ENCODE assay signal across 19 cellular contexts in genomic region chr20:47365023-47365764, GRCh38. TPM values are rescaled to one million over a fixed set of nuclear protein-coding genes. Genes with fewer than 3 reads are reported as not detected.
DNase-seq lines count a peak whose midpoint lies in the region; ATAC-seq lines count a peak whose summit lies in the region.
"Had no signal": no experiment of that assay in that cellular context is flagged by ENCODE, and none has a peak within 500 bp of the region (broad histone marks: within the 10 kb centered on the region; RNA-seq: fewer than 3 reads in every experiment).

No MANE protein-coding gene starts in this region.

- H3K36me3 Mint-ChIP-seq in activated naive CD8-positive, alpha-beta T cell treated with anti-CD3 and anti-CD28 coated beads, Interleukin-2, amount 10 ng/mL, durations not matched to agents 7 days and 5 days: no peaks in the 10 kb centered on the region
- no peaks in the 10 kb centered on the region for H3K36me3 Mint-ChIP-seq in activated naive CD8-positive, alpha-beta T cell treated with anti-CD3 and anti-CD28 coated beads for 36 hours
- H3K36me3 Mint-ChIP-seq in T-cell: no peaks in the 10 kb centered on the region
- H3K36me3 Mint-ChIP-seq: memory B cell had no signal

- no peak overlapping the region for H3K4ac ChIP-seq in mesenchymal stem cell (ENCODE audit: low read depth in 1 of 2, low read length in 2 of 2)

- H3K9me3 ChIP-seq in mesenchymal stem cell (ENCODE audit: control insufficient read depth, low read length): no peaks in the 10 kb centered on the region
- H3K9me3 ChIP-seq: adrenal gland, heart left ventricle, neutrophil, SJSA1 had no signal

- H3K4me3 Mint-ChIP-seq in activated naive CD8-positive, alpha-beta T cell treated with anti-CD3 and anti-CD28 coated beads, Interleukin-2, amount 10 ng/mL, durations not matched to agents 7 days and 5 days: peak overlapping the region; percentile 67
- no peak overlapping the region for H3K4me3 Mint-ChIP-seq in activated naive CD8-positive, alpha-beta T cell treated with anti-CD3 and anti-CD28 coated beads for 36 hours
- peak overlapping the region in 1 of 3 donors; percentile 42 for H3K4me3 Mint-ChIP-seq in T-cell
- H3K4me3 Mint-ChIP-seq: activated CD4-positive, alpha-beta T cell treated with anti-CD3 and anti-CD28 coated beads, Interleukin-2, amount 10 ng/mL, durations not matched to agents 24 days and 14 days; activated T-cell treated with anti-CD3 and anti-CD28 coated beads, Interleukin-2, amount 50 U/mL, for 24 hours; memory B cell; stimulated activated naive CD8-positive, alpha-beta T cell treated with anti-CD3 and anti-CD28 coated beads, Interleukin-15, amount 100 ng/mL, for 72 hours had no signal

- H3K4me3 ChIP-seq in mesenchymal stem cell (ENCODE audit: insufficient read depth in 1 of 2, low read depth in 1 of 2, low read length in 2 of 2): no peak overlapping the region
- H3K4me3 ChIP-seq: adrenal gland, heart left ventricle, SJSA1 had no signal

- CTCF ChIA-PET in T-cell (lab: Charles Lee): interaction anchor here in 1 of 2 donors (0.6 kb wide), 1 partner anchor 31 kb away, joined by 5 read pairs; no protein-coding TSS in a partner anchor

- H2BK120ac ChIP-seq in mesenchymal stem cell (ENCODE audit: low read depth, low read length): no peak overlapping the region

- H2BK12ac ChIP-seq in mesenchymal stem cell (ENCODE audit: low read length in 2 of 2): no peak overlapping the region

- H3K18ac ChIP-seq in mesenchymal stem cell (ENCODE audit: low read depth in 1 of 2, low read length in 2 of 2): peak overlapping the region; percentile 3 to 14

- DNase-seq in activated naive CD8-positive, alpha-beta T cell treated with anti-CD3 and anti-CD28 coated beads, Interleukin-2, amount 10 ng/mL, durations not matched to agents 7 days and 5 days: no peak
- DNase-seq in activated naive CD8-positive, alpha-beta T cell treated with anti-CD3 and anti-CD28 coated beads for 36 hours: no peak
- DNase-seq in T-cell (no peak), mesenchymal stem cell (no peak), NCI-H748 (lab: John Stamatoyannopoulos, UW; ENCODE audit: unreplicated experiment) (no peak), left cardiac atrium (no peak), DMS53 (lab: John Stamatoyannopoulos, UW) (no peak)
- no peak for DNase-seq in activated T-cell treated with anti-CD3 and anti-CD28 coated beads, Interleukin-2, amount 50 U/mL, for 48 hours
- DNase-seq: activated CD4-positive, alpha-beta T cell treated with anti-CD3 and anti-CD28 coated beads, Interleukin-2, amount 10 ng/mL, durations not matched to agents 24 days and 14 days; activated T-cell treated with anti-CD3 and anti-CD28 coated beads, Interleukin-2, amount 50 U/mL, for 24 hours; adrenal gland; caudate nucleus; heart left ventricle; NCI-H1694 treated with DMSO at 0.1 percent for 48 hours; NCI-H345; stimulated activated naive CD8-positive, alpha-beta T cell treated with anti-CD3 and anti-CD28 coated beads, Interleukin-15, amount 100 ng/mL, for 72 hours had no signal

- peaks cover 3% of the 10 kb centered on the region for H3K27me3 Mint-ChIP-seq in activated naive CD8-positive, alpha-beta T cell treated with anti-CD3 and anti-CD28 coated beads, Interleukin-2, amount 10 ng/mL, durations not matched to agents 7 days and 5 days
- H3K27me3 Mint-ChIP-seq in activated naive CD8-positive, alpha-beta T cell treated with anti-CD3 and anti-CD28 coated beads for 36 hours: no peaks in the 10 kb centered on the region
- H3K27me3 Mint-ChIP-seq in T-cell: no peaks in the 10 kb centered on the region
- H3K27me3 Mint-ChIP-seq: activated CD4-positive, alpha-beta T cell treated with anti-CD3 and anti-CD28 coated beads, Interleukin-2, amount 10 ng/mL, durations not matched to agents 24 days and 14 days; activated T-cell treated with anti-CD3 and anti-CD28 coated beads, Interleukin-2, amount 50 U/mL, for 24 hours; memory B cell; stimulated activated naive CD8-positive, alpha-beta T cell treated with anti-CD3 and anti-CD28 coated beads, Interleukin-15, amount 100 ng/mL, for 72 hours had no signal

- no peak overlapping the region for H4K91ac ChIP-seq in mesenchymal stem cell (ENCODE audit: low read length)

- peaks cover 20% of the 10 kb centered on the region for H3K4me1 Mint-ChIP-seq in activated naive CD8-positive, alpha-beta T cell treated with anti-CD3 and anti-CD28 coated beads, Interleukin-2, amount 10 ng/mL, durations not matched to agents 7 days and 5 days
- peaks cover 6% of the 10 kb centered on the region for H3K4me1 Mint-ChIP-seq in activated naive CD8-positive, alpha-beta T cell treated with anti-CD3 and anti-CD28 coated beads for 36 hours
- H3K4me1 Mint-ChIP-seq in T-cell: peaks cover 14 to 21% (median 15%) of the 10 kb centered on the region in 3 donors

- peak overlapping the region; percentile 33 for H2BK15ac ChIP-seq in mesenchymal stem cell (ENCODE audit: low read depth, poor library complexity, severe bottlenecking)

- H2AFZ ChIP-seq in mesenchymal stem cell (ENCODE audit: low read depth, low read length): no peak overlapping the region

- H2BK5ac ChIP-seq in mesenchymal stem cell (ENCODE audit: low read depth, low read length, poor library complexity, severe bottlenecking): no peak overlapping the region

- peak; percentile 77 for ATAC-seq in activated naive CD8-positive, alpha-beta T cell treated with anti-CD3 and anti-CD28 coated beads, Interleukin-2, amount 10 ng/mL, durations not matched to agents 7 days and 5 days (ENCODE audit: low read depth)
- ATAC-seq in T-cell (replicated peaks in 1 of 4) (peak in 3 of 4 experiments; percentile 33 to 48 (median 45)), left cardiac atrium (no peak)
- ATAC-seq: heart left ventricle; stimulated activated naive CD8-positive, alpha-beta T cell treated with anti-CD3 and anti-CD28 coated beads, Interleukin-15, amount 100 ng/mL, for 72 hours had no signal

- no peak overlapping the region for H3K4me2 ChIP-seq in mesenchymal stem cell (ENCODE audit: low read length, poor library complexity, severe bottlenecking)

- intact Hi-C loops in left cardiac atrium (cut with DNase I): no loop called here

- H2AK5ac ChIP-seq in mesenchymal stem cell (ENCODE audit: low read length, severe bottlenecking): peak overlapping the region; percentile 54

- H3K27ac Mint-ChIP-seq in activated naive CD8-positive, alpha-beta T cell treated with anti-CD3 and anti-CD28 coated beads, Interleukin-2, amount 10 ng/mL, durations not matched to agents 7 days and 5 days: peak overlapping the region; percentile 84
- H3K27ac Mint-ChIP-seq in activated naive CD8-positive, alpha-beta T cell treated with anti-CD3 and anti-CD28 coated beads for 36 hours: no peak overlapping the region
- H3K27ac Mint-ChIP-seq in T-cell: peak overlapping the region in 1 of 2 donors; percentile 28
- H3K27ac Mint-ChIP-seq: activated CD4-positive, alpha-beta T cell treated with anti-CD3 and anti-CD28 coated beads, Interleukin-2, amount 10 ng/mL, durations not matched to agents 24 days and 14 days; activated T-cell treated with anti-CD3 and anti-CD28 coated beads, Interleukin-2, amount 50 U/mL, for 24 hours; memory B cell had no signal

- H4K8ac ChIP-seq in mesenchymal stem cell (ENCODE audit: low read length): peak overlapping the region; percentile 85

- H3K14ac ChIP-seq in mesenchymal stem cell (ENCODE audit: low read length in 2 of 2): no peak overlapping the region

- no peaks in the 10 kb centered on the region for H3K27me3 ChIP-seq in mesenchymal stem cell (ENCODE audit: control insufficient read depth in 1 of 2, insufficient read depth in 1 of 2, low read length in 2 of 2)
- H3K27me3 ChIP-seq: adrenal gland, heart left ventricle, neutrophil, SJSA1 had no signal

- H3K23ac ChIP-seq in mesenchymal stem cell (ENCODE audit: low read length in 2 of 2): no peak overlapping the region

- H3K27ac ChIP-seq in mesenchymal stem cell (ENCODE audit: low read length, poor library complexity, severe bottlenecking): no peak overlapping the region
- H3K27ac ChIP-seq: adrenal gland, heart left ventricle, neutrophil, SJSA1 had no signal

- no peak overlapping the region for H3K9ac ChIP-seq in mesenchymal stem cell (ENCODE audit: low read length)

- POLR2A ChIA-PET in activated naive CD8-positive, alpha-beta T cell treated with anti-CD3 and anti-CD28 coated beads, Interleukin-2, amount 10 ng/mL, durations not matched to agents 7 days and 5 days (lab: Charles Lee): interaction anchor here (0.6 to 2.1 kb wide), 5 partner anchors 8 to 146 kb away, joined by 3 to 20 read pairs (median 5); partner anchors contain the start of gene ZMYND8
- POLR2A ChIA-PET in T-cell (lab: Charles Lee): no interaction called here

- no peaks in the 10 kb centered on the region for H3K9me3 Mint-ChIP-seq in activated naive CD8-positive, alpha-beta T cell treated with anti-CD3 and anti-CD28 coated beads, Interleukin-2, amount 10 ng/mL, durations not matched to agents 7 days and 5 days
- H3K9me3 Mint-ChIP-seq in activated naive CD8-positive, alpha-beta T cell treated with anti-CD3 and anti-CD28 coated beads for 36 hours: no peaks in the 10 kb centered on the region
- H3K9me3 Mint-ChIP-seq in T-cell: no peaks in the 10 kb centered on the region
- H3K9me3 Mint-ChIP-seq: activated CD4-positive, alpha-beta T cell treated with anti-CD3 and anti-CD28 coated beads, Interleukin-2, amount 10 ng/mL, durations not matched to agents 24 days and 14 days; activated T-cell treated with anti-CD3 and anti-CD28 coated beads, Interleukin-2, amount 50 U/mL, for 24 hours; memory B cell; stimulated activated naive CD8-positive, alpha-beta T cell treated with anti-CD3 and anti-CD28 coated beads, Interleukin-15, amount 100 ng/mL, for 72 hours had no signal

- no peaks in the 10 kb centered on the region for H3K36me3 ChIP-seq in mesenchymal stem cell (ENCODE audit: control insufficient read depth in 1 of 2, insufficient read depth in 2 of 2, low read depth in 1 of 2, low read length in 2 of 2)
- H3K36me3 ChIP-seq: adrenal gland, heart left ventricle, neutrophil, SJSA1 had no signal

- 86% methylated on average over 13 of the region's 13 CpGs for whole genome bisulfite sequencing in mesenchymal stem cell

- H3K79me1 ChIP-seq in mesenchymal stem cell (replicated peaks; ENCODE audit: low read length, poor library complexity, severe bottlenecking): no peaks in the 10 kb centered on the region

- H3K4me1 ChIP-seq in mesenchymal stem cell (ENCODE audit: control insufficient read depth, insufficient read depth, low read depth, low read length): peaks cover 10% of the 10 kb centered on the region

RNA-seq across cellular contexts. Expression of gene ZMYND8, which starts 8.7 kb away (rescaled TPM):
- total RNA-seq in activated naive CD8-positive, alpha-beta T cell treated with anti-CD3 and anti-CD28 coated beads, Interleukin-2, amount 10 ng/mL, durations not matched to agents 7 days and 5 days: 10 to 100 TPM; 51.0 to 51.5 TPM
- total RNA-seq in activated naive CD8-positive, alpha-beta T cell treated with anti-CD3 and anti-CD28 coated beads for 36 hours: 10 to 100 TPM; 28.8 to 29.8 TPM
- total RNA-seq in T-cell: 10 to 100 TPM; 39.6 to 68.9 (median 43.6) TPM
- polyA plus RNA-seq in mesenchymal stem cell (2013, experiment 1 of 2): 21.6 TPM
- 24.4 TPM for polyA plus RNA-seq in mesenchymal stem cell (2013, experiment 2 of 2)
- total RNA-seq in left cardiac atrium: 10 to 100 TPM; 22.6 to 27.5 TPM

Comparison
In these comparisons a context has a peak if more than half of its experiments do, and no peak if none do; other contexts are left out.
1. ATAC-seq: peak in activated naive CD8-positive, alpha-beta T cell treated with anti-CD3 and anti-CD28 coated beads, Interleukin-2, amount 10 ng/mL, durations not matched to agents 7 days and 5 days (single experiment) and T-cell (3 of 4); none in left cardiac atrium (0 of 2).